In genomic region chr4:102760645-102761477, GRCh38 we compare ENCODE assay signal across 8 cellular contexts. TPM values are rescaled to one million over a fixed set of nuclear protein-coding genes. Genes with fewer than 3 reads are reported as not detected.
DNase-seq lines count a peak whose midpoint lies in the region; ATAC-seq and TF ChIP-seq lines count a peak whose summit lies in the region.

MANBA (minus strand) TSS chr4:102760968; CDS start chr4:102760894, 74 bp downstream.

- intact Hi-C loops in testis (cut with DNase I; ENCODE audit: low total_unique reads) = no loop called here

- H3F3A ChIP-seq in SK-N-SH (replicated peaks; ENCODE audit: insufficient read depth) = no peaks in the 10 kb centered on the region

- no peaks in the 10 kb centered on the region for H3K36me3 Mint-ChIP-seq in glutamatergic neuron (ENCODE audit: unreplicated experiment)
- H3K36me3 Mint-ChIP-seq in osteocyte (ENCODE audit: unreplicated experiment) = no peaks in the 10 kb centered on the region

- no peak for TF ChIP-seq RAD21 in SK-N-SH (IDR thresholded peaks at IDR 0.05; ENCODE audit: low read length)

- peaks cover 12% of the 10 kb centered on the region for H3K27me3 Mint-ChIP-seq in glutamatergic neuron (ENCODE audit: unreplicated experiment)
- no peaks in the 10 kb centered on the region for H3K27me3 Mint-ChIP-seq in osteocyte (ENCODE audit: unreplicated experiment)

- H3K9me3 ChIP-seq in SK-N-SH (no peaks in the 10 kb centered on the region), testis (no peaks in the 10 kb centered on the region)

- no peaks in the 10 kb centered on the region for H3K9me2 ChIP-seq in SK-N-SH

- no peaks in the 10 kb centered on the region for H4K20me1 ChIP-seq in SK-N-SH (ENCODE audit: insufficient read depth)

- H3K27ac Mint-ChIP-seq in glutamatergic neuron (ENCODE audit: unreplicated experiment) (peak within 1 kb of the TSS; percentile 96), osteocyte (ENCODE audit: unreplicated experiment) (peak within 1 kb of the TSS; percentile 62)

- TF ChIP-seq POLR2A in testis (IDR thresholded peaks at IDR 0.05) = peak; percentile 19

- peak within 1 kb of the TSS; percentile 90 for H2AFZ ChIP-seq in SK-N-SH (ENCODE audit: low read depth)

- peak within 1 kb of the TSS; percentile 66 for H3K9ac ChIP-seq in SK-N-SH

- ATAC-seq in HG02571 (IDR thresholded peaks at IDR 0.05; ENCODE audit: unreplicated experiment) = peak; percentile 93

- peaks cover 38% of the 10 kb centered on the region; the same call in 1 of the 2 replicates for H3K79me2 ChIP-seq in SK-N-SH (ENCODE audit: insufficient read depth)

- H3K36me3 ChIP-seq in SK-N-SH (replicated peaks in 1 of 2; ENCODE audit: control insufficient read depth in 1 of 2, insufficient read depth in 2 of 2, low read length in 1 of 2) (no peaks in the 10 kb centered on the region), testis (ENCODE audit: low read depth, missing control alignments) (no peaks in the 10 kb centered on the region)

- H3K4me3 ChIP-seq in SK-N-SH (ENCODE audit: low read depth in 2 of 2, low read length in 1 of 2) = peak within 1 kb of the TSS; percentile 92 to 97
- peak within 1 kb of the TSS; percentile 77 to 88 for H3K4me3 ChIP-seq in testis

- peak within 1 kb of the TSS; percentile 78 for H3K4me2 ChIP-seq in SK-N-SH

- 1% methylated on average over 33 of the region's 68 CpGs for WGBS in SK-N-SH (ENCODE audit: low lambda C conversion rate)
- WGBS in testis, 2 donors = 1% methylated on average over 21 to 68 of the region's 68 CpGs

- TF ChIP-seq EP300 in SK-N-SH (IDR thresholded peaks at IDR 0.05; ENCODE audit: borderline replicate concordance in 1 of 2, low read depth in 1 of 2, low read length in 1 of 2) = no peak

- H3K27me3 ChIP-seq in SK-N-SH (ENCODE audit: insufficient read depth) (no peaks in the 10 kb centered on the region), testis (no peaks in the 10 kb centered on the region)

- H3K4me3 Mint-ChIP-seq in glutamatergic neuron (ENCODE audit: unreplicated experiment) (peak within 1 kb of the TSS; percentile 99), osteocyte (ENCODE audit: unreplicated experiment) (peak within 1 kb of the TSS; percentile 88)

- POLR2A ChIA-PET in SK-N-SH (lab: Yijun Ruan, JAX) = interaction anchor here (0.5 to 2.0 kb wide), 5 partner anchors 12 to 108 kb away, joined by 3 to 13 read pairs (median 6); partner anchors contain the start of genes CISD2 and UBE2D3

- H3K27ac ChIP-seq in SK-N-SH (ENCODE audit: low read depth in 2 of 2, low read length in 1 of 2) (peak within 1 kb of the TSS; percentile 50 to 80; a peak in 3 of 4 replicates), testis (peak within 1 kb of the TSS; percentile 47 to 78)

- H3K9me3 Mint-ChIP-seq in glutamatergic neuron (ENCODE audit: unreplicated experiment) (peaks cover 10% of the 10 kb centered on the region), osteocyte (ENCODE audit: unreplicated experiment) (no peaks in the 10 kb centered on the region)

- TF ChIP-seq CTCF in GM10266 (IDR thresholded peaks at IDR 0.05; ENCODE audit: control insufficient read depth, insufficient read depth, low read depth, missing control alignments) (no peak), SK-N-SH (IDR thresholded peaks at IDR 0.05) (no peak), glutamatergic neuron (IDR thresholded peaks at IDR 0.05; ENCODE audit: partially characterized antibody, unreplicated experiment) (no peak), osteocyte (IDR thresholded peaks at IDR 0.05) (peak; percentile 7), testis (IDR thresholded peaks at IDR 0.05) (no peak)

- H3K4me1 Mint-ChIP-seq in glutamatergic neuron (ENCODE audit: low read depth, unreplicated experiment) (peaks cover 7% of the 10 kb centered on the region), osteocyte (ENCODE audit: unreplicated experiment) (peaks cover 19% of the 10 kb centered on the region)

- peaks cover 0 to 11% of the 10 kb centered on the region in 2 experiments; a peak in 1 of 4 replicates for H3K4me1 ChIP-seq in SK-N-SH (ENCODE audit: control insufficient read depth in 1 of 2, insufficient read depth in 2 of 2, low read depth in 1 of 2, low read length in 1 of 2)
- peaks cover 5% of the 10 kb centered on the region for H3K4me1 ChIP-seq in testis

- DNase-seq in GM10266 (ENCODE audit: extremely low spot score) (peak; percentile 91), NAMALWA (ENCODE audit: low spot score) (peak; percentile 93), SK-N-SH (peak; percentile 94), glutamatergic neuron (peak; percentile 89), osteocyte (ENCODE audit: extremely low spot score, unreplicated experiment) (peak; percentile 88), testis (peak; percentile 90)
- peak; percentile 85 for DNase-seq in activated naive CD4-positive, alpha-beta T cell treated with anti-CD3 and anti-CD28 coated beads, Interleukin-2, amount 50 U/mL, for 16 hours

- CTCF ChIA-PET in SK-N-SH (lab: Yijun Ruan, JAX) = interaction anchor here (1.1 to 1.7 kb wide), 2 partner anchors 140 to 260 kb away, joined by 3 read pairs; no protein-coding TSS in a partner anchor

TF ChIP-seq in SK-N-SH, 30 proteins besides CTCF, POLR2A, EP300 and RAD21 (continues in another document):
- TF ChIP-seq TEAD4 (IDR thresholded peaks at IDR 0.05; ENCODE audit: borderline replicate concordance, insufficient read depth) (no peak), ELF1 (IDR thresholded peaks at IDR 0.05) (0 out of 2 replicates have a peak, but pooled peaks have one; percentile 16), FOXM1 (IDR thresholded peaks at IDR 0.05; ENCODE audit: low read depth) (no peak), GATA2 (CRISPR knock-in tag; IDR thresholded peaks at IDR 0.05) (no peak), USF1 (IDR thresholded peaks at IDR 0.05; ENCODE audit: borderline replicate concordance, low read depth) (peak; percentile 79), MAX (IDR thresholded peaks at IDR 0.05; ENCODE audit: low read depth) (peak; percentile 4; the same call in 1 of the 2 replicates), NRF1 (IDR thresholded peaks at IDR 0.05; ENCODE audit: low read depth, low read length) (peak; percentile 65), CHD2 (IDR thresholded peaks at IDR 0.05; ENCODE audit: low read length, partially characterized antibody) (no peak), FOXJ3 (CRISPR knock-in tag; IDR thresholded peaks at IDR 0.05) (no peak), RCOR1 (IDR thresholded peaks at IDR 0.05; ENCODE audit: low read length) (no peak), GABPA (IDR thresholded peaks at IDR 0.05; ENCODE audit: low read depth) (no peak), EZH2phosphoT487 (IDR thresholded peaks at IDR 0.05; ENCODE audit: borderline replicate concordance, low read depth) (no peak), SIN3A (IDR thresholded peaks at IDR 0.05; ENCODE audit: borderline replicate concordance, low read depth, low read length) (no peak), USF2 (IDR thresholded peaks at IDR 0.05; ENCODE audit: borderline replicate concordance, low read depth, low read length) (peak; percentile 20; the same call in 1 of the 2 replicates), JUND (IDR thresholded peaks at IDR 0.05) (no peak), NFIC (IDR thresholded peaks at IDR 0.05; ENCODE audit: borderline replicate concordance) (no peak), YY1 (IDR thresholded peaks at IDR 0.05; ENCODE audit: low read depth) (no peak), MXI1 (IDR thresholded peaks at IDR 0.05; ENCODE audit: low read depth, low read length) (no peak), RFX5 (IDR thresholded peaks at IDR 0.05; ENCODE audit: low read length) (no peak; the same call in 1 of the 2 replicates), PBX3 (IDR thresholded peaks at IDR 0.05) (peak; percentile 27; the same call in 1 of the 2 replicates), MEF2A (IDR thresholded peaks at IDR 0.05; ENCODE audit: borderline replicate concordance, low read depth) (no peak), POLR2AphosphoS5 (IDR thresholded peaks at IDR 0.05; ENCODE audit: low read depth, low read length) (peak; percentile 80), TCF12 (IDR thresholded peaks at IDR 0.05) (no peak), TAF1 (IDR thresholded peaks at IDR 0.05; ENCODE audit: borderline replicate concordance, low read depth, low read length) (peak; percentile 60; the same call in 1 of the 2 replicates), FOSL2 (IDR thresholded peaks at IDR 0.05; ENCODE audit: borderline replicate concordance, low read depth) (no peak)

RNA-seq across cellular contexts. Expression of gene MANBA, which starts in this region (rescaled TPM):
- 12.0 and 13.4 TPM in 2 replicates for polyA plus RNA-seq in SK-N-SH (2012; rRNA removed)
- 14.6 and 15.1 TPM in 2 replicates for polyA plus RNA-seq in SK-N-SH (2012; cell fraction: cytosol; rRNA removed)
- polyA plus RNA-seq in SK-N-SH (2012; cell fraction: nucleus; rRNA removed) = 18.1 and 26.7 TPM in 2 replicates
- 13.0 TPM for total RNA-seq in glutamatergic neuron (ENCODE audit: unreplicated experiment)
- total RNA-seq in osteocyte = 26.1 and 27.3 TPM in 2 replicates
- total RNA-seq in testis = 10 to 100 TPM; 13.6 to 22.7 TPM
- polyA plus RNA-seq in testis (ENCODE audit: insufficient read depth, low read depth, low replicate concordance) = 9.2 TPM

Comparison
In these comparisons a context has a peak if more than half of its experiments do, and no peak if none do; other contexts are left out.
1. Peak in every context shown above with its lines: DNase-seq, ATAC-seq, H3K4me3 ChIP-seq and H3K27ac ChIP-seq.